In the genomic region with DNA sequence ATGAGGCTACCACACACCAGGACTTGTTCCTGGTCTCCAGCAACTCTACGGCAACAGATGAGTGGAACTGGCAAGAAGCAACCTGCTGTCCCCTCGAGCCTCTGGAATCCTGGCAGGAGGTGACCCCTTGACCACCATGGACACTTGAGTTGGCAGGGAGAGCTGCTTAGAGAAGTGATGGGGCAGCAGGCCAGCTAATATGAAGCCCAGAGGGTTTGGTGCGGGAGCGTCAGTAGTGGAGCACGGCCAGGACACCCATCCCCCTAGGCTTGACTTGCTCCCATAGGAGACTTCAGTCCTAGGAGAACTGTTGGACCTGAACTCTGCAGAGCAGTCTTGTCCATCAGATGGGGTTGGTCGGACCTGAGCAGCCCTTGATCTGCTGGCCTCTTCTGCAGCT, we compare ENCODE assay signal across 26 cellular contexts.
"Had no signal": no experiment of that assay in that cellular context is flagged by ENCODE, and none has a peak within 500 bp of the region (broad histone marks: within the 10 kb centered on the region; RNA-seq: fewer than 3 reads in every experiment).

No MANE protein-coding gene starts in this region.

- H2AFZ ChIP-seq: hepatocyte, parathyroid adenoma had no signal

- H3K27me3 ChIP-seq: gastroesophageal sphincter, heart left ventricle, hepatocyte, left lung, right atrium auricular region had no signal

- H3K79me2 ChIP-seq: hepatocyte, parathyroid adenoma had no signal

- H3K9ac ChIP-seq: parathyroid adenoma had no signal

- H3K9me3 ChIP-seq: gastroesophageal sphincter, heart left ventricle, left lung, mucosa of descending colon, right atrium auricular region, spleen had no signal

- H3K36me3 Mint-ChIP-seq: mesothelial cell of epicardium; natural killer cell treated with Interleukin-12 subunit alpha and Interleukin-12 subunit beta and Interleukin-15 and Interleukin-18, amount 100 ng/mL, for 72 hours had no signal

- H3K27me3 Mint-ChIP-seq: progenitor cell of endocrine pancreas had no signal

- ATAC-seq: esophagus mucosa; gastroesophageal sphincter; heart left ventricle; left lung; mucosa of descending colon; natural killer cell treated with Interleukin-12 subunit alpha and Interleukin-12 subunit beta and Interleukin-15 and Interleukin-18, amount 100 ng/mL, for 72 hours; stimulated activated naive B cell treated with anti-CD40 and anti-IgM and Interleukin-4, amounts not matched to agents 10 μg/mL and 1 μg/mL and 100 μg/mL, for 72 hours had no signal

- DNase-seq: caudate nucleus; cerebellar nuclear complex; cortex of kidney; foreskin fibroblast; heart left ventricle; kidney; left lung; mesenchymal stem cell; mucosa of descending colon; naive B cell; occipital lobe; spleen; stimulated activated CD4-positive, alpha-beta T cell treated with anti-CD3 and anti-CD28 coated beads, Interleukin-2, amount 100 ng/mL, for 48 hours; stimulated activated naive B cell treated with anti-CD40 and anti-IgM and Interleukin-4, amounts not matched to agents 10 μg/mL and 1 μg/mL and 100 μg/mL, for 72 hours; trophoblast cell had no signal

- H3K4me1 ChIP-seq: gastroesophageal sphincter, heart left ventricle, left lung, parathyroid adenoma, right atrium auricular region, spleen had no signal

- H3K4me2 ChIP-seq: hepatocyte had no signal

- H3K36me3 ChIP-seq: gastroesophageal sphincter, heart left ventricle, left lung, right atrium auricular region, spleen had no signal

- H3K4me3 ChIP-seq: gastroesophageal sphincter, heart left ventricle, hepatocyte, left lung, mucosa of descending colon, right atrium auricular region, skin epidermis, spleen had no signal

- H3K4me3 Mint-ChIP-seq: mesothelial cell of epicardium; natural killer cell treated with Interleukin-12 subunit alpha and Interleukin-12 subunit beta and Interleukin-15 and Interleukin-18, amount 100 ng/mL, for 72 hours; stimulated activated naive B cell treated with anti-CD40 and anti-IgM and Interleukin-4, amounts not matched to agents 10 μg/mL and 1 μg/mL and 100 μg/mL, for 72 hours; stimulated activated naive CD8-positive, alpha-beta T cell treated with anti-CD3 and anti-CD28 coated beads, Interleukin-15, Interleukin-2, amounts not matched to agents 100 ng/mL and 50 ng/mL, for 24 hours had no signal

- H3K4me1 Mint-ChIP-seq: mesothelial cell of epicardium; naive B cell; stimulated activated naive B cell treated with anti-CD40 and anti-IgM and Interleukin-4, amounts not matched to agents 10 μg/mL and 1 μg/mL and 100 μg/mL, for 72 hours had no signal

- H3K27ac ChIP-seq: epithelial cell of prostate, gastroesophageal sphincter, heart left ventricle, hepatocyte, left lung, parathyroid adenoma, right atrium auricular region, spleen had no signal

- H3K27ac Mint-ChIP-seq: mesothelial cell of epicardium; natural killer cell treated with Interleukin-12 subunit alpha and Interleukin-12 subunit beta and Interleukin-15 and Interleukin-18, amount 100 ng/mL, for 72 hours; progenitor cell of endocrine pancreas; stimulated activated naive B cell treated with anti-CD40 and anti-IgM and Interleukin-4, amounts not matched to agents 10 μg/mL and 1 μg/mL and 100 μg/mL, for 72 hours; stimulated activated naive CD8-positive, alpha-beta T cell treated with anti-CD3 and anti-CD28 coated beads, Interleukin-15, Interleukin-2, amounts not matched to agents 100 ng/mL and 50 ng/mL, for 24 hours had no signal

- FAIRE-seq: kidney had no signal

- H3K9me3 Mint-ChIP-seq: natural killer cell treated with Interleukin-12 subunit alpha and Interleukin-12 subunit beta and Interleukin-15 and Interleukin-18, amount 100 ng/mL, for 72 hours; stimulated activated naive CD8-positive, alpha-beta T cell treated with anti-CD3 and anti-CD28 coated beads, Interleukin-15, Interleukin-2, amounts not matched to agents 100 ng/mL and 50 ng/mL, for 24 hours had no signal
